ENCODE assay signal across 1 cellular context in genomic region chr7:99996755-99997544, GRCh38.
A peak's percentile ranks its signal among the peaks of the same experiment; 100 is the strongest.
TF ChIP-seq lines count a peak whose summit lies in the region.

No MANE protein-coding gene starts in this region.

TF ChIP-seq in H1, 55 proteins besides CTCF, POLR2A, EP300 and RAD21:
- TF ChIP-seq KDM1A (IDR thresholded peaks at IDR 0.05; ENCODE audit: borderline replicate concordance, low read length) (peak; percentile 76), FOSL1 (IDR thresholded peaks at IDR 0.05; ENCODE audit: insufficient read depth, low read depth, low read length) (no peak), RFX5 (IDR thresholded peaks at IDR 0.05; ENCODE audit: borderline replicate concordance, low read depth, low read length) (no peak), POU5F1 (IDR thresholded peaks at IDR 0.05; ENCODE audit: low read depth, low read length) (no peak), KDM4A (IDR thresholded peaks at IDR 0.05; ENCODE audit: low read depth, low read length, severe bottlenecking) (peak; percentile 39), POLR2AphosphoS5 (IDR thresholded peaks at IDR 0.05; ENCODE audit: low read depth, low read length) (no peak), SP2 (IDR thresholded peaks at IDR 0.05; ENCODE audit: low read length) (no peak)
TF ChIP-seq in H1: peak in this region for 2.
